Comparison of ENCODE assay signal across 1 cellular context in the genomic region with DNA sequence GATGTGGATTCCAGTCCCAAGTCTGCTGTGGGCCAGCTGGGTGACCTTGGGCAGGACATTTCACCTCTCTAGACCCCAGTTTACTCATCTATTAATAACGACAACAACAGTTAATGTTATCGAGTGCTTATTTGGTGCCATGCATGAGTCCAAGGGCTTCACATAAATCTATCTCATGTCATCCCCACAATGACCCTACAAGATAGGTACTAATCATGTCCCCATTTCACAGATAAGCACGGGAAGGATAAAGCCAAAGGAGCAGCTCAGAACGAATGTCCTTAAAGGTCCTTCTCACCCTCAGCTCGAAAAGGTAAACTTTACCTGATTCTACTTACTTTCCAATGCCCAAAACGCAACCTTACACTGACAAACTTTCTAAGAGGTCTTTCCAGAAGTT.
TF ChIP-seq lines count a peak whose summit lies in the region.

No MANE protein-coding gene starts in this region.

TF ChIP-seq in K562, 482 proteins besides CTCF, POLR2A, EP300 and RAD21:
- TF ChIP-seq RBM25 (IDR thresholded peaks at IDR 0.05; ENCODE audit: low read depth, low read length, severe bottlenecking) (peak; percentile 66), PBX2 (CRISPR knock-in tag; IDR thresholded peaks at IDR 0.05; ENCODE audit: low read depth) (no peak), PBX2 (tag; conservative IDR thresholded peaks at IDR 0.05; ENCODE audit: low read depth) (peak; percentile 20; the same call in 1 of the 2 replicates), KDM1A (IDR thresholded peaks at IDR 0.05) (0 out of 4 replicates have a peak, but pooled peaks have one; percentile 16 to 26), FOS (IDR thresholded peaks at IDR 0.05; ENCODE audit: extremely low read depth, insufficient read length) (no peak), TCF3 (CRISPR knock-in tag; IDR thresholded peaks at IDR 0.05) (no peak), MEIS2 (IDR thresholded peaks at IDR 0.05; ENCODE audit: partially characterized antibody) (peak; percentile 36), KAT8 (IDR thresholded peaks at IDR 0.05; ENCODE audit: low read depth) (no peak), ESRRA (IDR thresholded peaks at IDR 0.05; ENCODE audit: borderline replicate concordance, low read depth) (peak; percentile 88), ZNF444 (CRISPR knock-in tag; IDR thresholded peaks at IDR 0.05) (no peak), CBFA2T3 (IDR thresholded peaks at IDR 0.05) (peak; percentile 12; the same call in 1 of the 2 replicates), SMARCA4 (IDR thresholded peaks at IDR 0.05) (no peak), BCOR (IDR thresholded peaks at IDR 0.05) (peak; percentile 47; the same call in 1 of the 2 replicates), REST (CRISPR knock-in tag; IDR thresholded peaks at IDR 0.05; ENCODE audit: low read depth) (no peak)
